ENCODE assay signal across 8 cellular contexts in genomic region chr12:92363295-92364146, GRCh38.
DNase-seq lines count a peak whose midpoint lies in the region; ATAC-seq and TF ChIP-seq lines count a peak whose summit lies in the region.

No MANE protein-coding gene starts in this region.

- peak overlapping the region; percentile 79 for H3K4me3 Mint-ChIP-seq in activated naive CD8-positive, alpha-beta T cell treated with anti-CD3 and anti-CD28 coated beads for 36 hours

- intact Hi-C loops in OCI-LY7 (cut with micrococcal nuclease; ENCODE audit: unreplicated experiment): loop anchor here (1.0 to 10.0 kb wide), 8 partner anchors 40 to 329 kb away; no protein-coding TSS in a partner anchor

- no peaks in the 10 kb centered on the region for H3K9me2 ChIP-seq in OCI-LY7 (ENCODE audit: insufficient read depth, low read length)

- peaks cover 69% of the 10 kb centered on the region for H3K4me1 ChIP-seq in OCI-LY7 (ENCODE audit: insufficient read depth, low read length, poor library complexity, severe bottlenecking)

- no peak; the same call in 1 of the 2 replicates for TF ChIP-seq CTCF in OCI-LY7 (conservative IDR thresholded peaks at IDR 0.05; ENCODE audit: low read length)

- H3K4me1 Mint-ChIP-seq in activated naive CD8-positive, alpha-beta T cell treated with anti-CD3 and anti-CD28 coated beads for 36 hours: peaks cover 44% of the 10 kb centered on the region

- peaks cover 18% of the 10 kb centered on the region; the same call in 1 of the 2 replicates for H3K9me3 ChIP-seq in OCI-LY7 (ENCODE audit: low read length)

- H3K4me3 ChIP-seq in OCI-LY7 (ENCODE audit: low read depth, low read length, poor library complexity, severe bottlenecking): peak overlapping the region; percentile 70

- peak overlapping the region; percentile 99 for H3K27ac ChIP-seq in OCI-LY7 (ENCODE audit: low read depth, low read length, poor library complexity, severe bottlenecking)

- peak overlapping the region; percentile 92 for H3K4me2 ChIP-seq in OCI-LY7 (ENCODE audit: low read length)

- peaks cover 22% of the 10 kb centered on the region for H3K9me3 Mint-ChIP-seq in activated naive CD8-positive, alpha-beta T cell treated with anti-CD3 and anti-CD28 coated beads for 36 hours

- DNase-seq in NCI-H1436 (lab: John Stamatoyannopoulos, UW) (peak; percentile 26), NCI-H1436 treated with DMSO at 0.1 percent for 48 hours (lab: John Stamatoyannopoulos, UW) (no peak), OCI-LY7 (ENCODE audit: low spot score) (peak; percentile 96), inferior parietal cortex (ENCODE audit: extremely low spot score) (peak; percentile 20), dedifferentiated amniotic fluid mesenchymal stem cell (ENCODE audit: extremely low spot score) (no peak)
- DNase-seq in activated naive CD8-positive, alpha-beta T cell treated with anti-CD3 and anti-CD28 coated beads for 36 hours: peak; percentile 31
- peak in 2 of 3 experiments; percentile 21 to 26 for DNase-seq in stimulated activated CD4-positive, alpha-beta T cell treated with anti-CD3 and anti-CD28 coated beads, TNF-alpha, amount 100 ng/mL, for 4 hours (ENCODE audit: low read depth in 3 of 3)

- peaks cover 33% of the 10 kb centered on the region for H3K36me3 Mint-ChIP-seq in activated naive CD8-positive, alpha-beta T cell treated with anti-CD3 and anti-CD28 coated beads for 36 hours

- BruUV-seq in OCI-LY7 (replicated peaks; lab: Mats Ljungman, UMichigan): TSS peak; percentile 91

- peaks cover 18% of the 10 kb centered on the region; the same call in 1 of the 2 replicates for H3K79me2 ChIP-seq in OCI-LY7 (ENCODE audit: insufficient read depth, low read depth, low read length)

- H3K36me3 ChIP-seq in OCI-LY7 (ENCODE audit: insufficient read depth, low read length): peaks cover 14% of the 10 kb centered on the region

- no peaks in the 10 kb centered on the region for H3K27me3 Mint-ChIP-seq in activated naive CD8-positive, alpha-beta T cell treated with anti-CD3 and anti-CD28 coated beads for 36 hours

- CTCF ChIA-PET in OCI-LY7 (lab: Charles Lee; ENCODE audit: unreplicated experiment): interaction anchor here (0.8 to 3.2 kb wide), 8 partner anchors 40 to 552 kb away, joined by 3 to 16 read pairs (median 4); partner anchors contain the start of gene BTG1

- POLR2A ChIA-PET in OCI-LY7 (lab: Charles Lee): interaction anchor here (0.5 to 5.7 kb wide), 52 partner anchors 8 to 1106 kb away, joined by 3 to 86 read pairs (median 4); partner anchors contain the start of gene BTG1

- H3K27ac Mint-ChIP-seq in activated naive CD8-positive, alpha-beta T cell treated with anti-CD3 and anti-CD28 coated beads for 36 hours: peak overlapping the region; percentile 89

- peak overlapping the region; percentile 68; the same call in 1 of the 2 replicates for H2AFZ ChIP-seq in OCI-LY7 (ENCODE audit: low read length)

- no peaks in the 10 kb centered on the region for H4K20me1 ChIP-seq in OCI-LY7 (ENCODE audit: insufficient read depth, low read length)

- ATAC-seq in HG02870 (IDR thresholded peaks at IDR 0.05; ENCODE audit: unreplicated experiment): peak; percentile 64

Comparison
In these comparisons a context has a peak if more than half of its experiments do, and no peak if none do; other contexts are left out.
1. DNase-seq: peak in NCI-H1436 (single experiment), OCI-LY7 (single experiment), activated naive CD8-positive, alpha-beta T cell treated with anti-CD3 and anti-CD28 coated beads for 36 hours (single experiment), inferior parietal cortex (single experiment) and stimulated activated CD4-positive, alpha-beta T cell treated with anti-CD3 and anti-CD28 coated beads, TNF-alpha, amount 100 ng/mL, for 4 hours (2 of 3); none in NCI-H1436 treated with DMSO at 0.1 percent for 48 hours (single experiment) and dedifferentiated amniotic fluid mesenchymal stem cell (single experiment).